ENCODE assay signal across 22 cellular contexts in genomic region chr5:80982093-80982492, GRCh38. TPM values are rescaled to one million over a fixed set of nuclear protein-coding genes. Genes with fewer than 3 reads are reported as not detected.
DNase-seq lines count a peak whose midpoint lies in the region; ATAC-seq, FAIRE-seq and TF ChIP-seq lines count a peak whose summit lies in the region.
"Had no signal": no experiment of that assay in that cellular context is flagged by ENCODE, and none has a peak within 500 bp of the region (broad histone marks: within the 10 kb centered on the region; RNA-seq: fewer than 3 reads in every experiment).

No MANE protein-coding gene starts in this region.

- H3K9me3 Mint-ChIP-seq in activated CD4-positive, alpha-beta T cell treated with anti-CD3 and anti-CD28 coated beads, Interleukin-2, amount 10 ng/mL, durations not matched to agents 24 days and 14 days: no peaks in the 10 kb centered on the region
- no peaks in the 10 kb centered on the region for H3K9me3 Mint-ChIP-seq in activated CD4-positive, alpha-beta T cell treated with anti-CD3 and anti-CD28 coated beads, Interleukin-2, amount 10 ng/mL, durations not matched to agents 7 days and 5 days
- H3K9me3 Mint-ChIP-seq in CD4-positive, CD25-positive, alpha-beta regulatory T cell: peaks cover 0 to 3% (median 0%) of the 10 kb centered on the region in 7 donors
- H3K9me3 Mint-ChIP-seq in WTC11: peaks cover 3% of the 10 kb centered on the region
- H3K9me3 Mint-ChIP-seq in naive thymus-derived CD8-positive, alpha-beta T cell: no peaks in the 10 kb centered on the region
- H3K9me3 Mint-ChIP-seq: IgD-negative memory B cell had no signal

- H3K9me3 ChIP-seq in CD4-positive, CD25-positive, alpha-beta regulatory T cell (ENCODE audit: control insufficient read depth in 2 of 2, low read length in 2 of 2): no peaks in the 10 kb centered on the region
- H3K9me3 ChIP-seq: BLaER1, Peyer's patch had no signal

- H3K36me3 ChIP-seq in CD4-positive, CD25-positive, alpha-beta regulatory T cell (ENCODE audit: control insufficient read depth, insufficient read depth, low read length): no peaks in the 10 kb centered on the region
- H3K36me3 ChIP-seq: BLaER1, Peyer's patch had no signal

- peaks cover 3% of the 10 kb centered on the region for H3K4me1 ChIP-seq in CD4-positive, CD25-positive, alpha-beta regulatory T cell (ENCODE audit: control insufficient read depth, insufficient read depth, low read length, poor library complexity, severe bottlenecking)
- H3K4me1 ChIP-seq: Peyer's patch had no signal

- peaks cover 4% of the 10 kb centered on the region for H3K36me3 Mint-ChIP-seq in activated CD4-positive, alpha-beta T cell treated with anti-CD3 and anti-CD28 coated beads, Interleukin-2, amount 10 ng/mL, durations not matched to agents 24 days and 14 days (ENCODE audit: low read depth)
- peaks cover 2% of the 10 kb centered on the region for H3K36me3 Mint-ChIP-seq in activated CD4-positive, alpha-beta T cell treated with anti-CD3 and anti-CD28 coated beads, Interleukin-2, amount 10 ng/mL, durations not matched to agents 7 days and 5 days (ENCODE audit: low read depth)
- no peaks in the 10 kb centered on the region for H3K36me3 Mint-ChIP-seq in CD4-positive, CD25-positive, alpha-beta regulatory T cell
- no peaks in the 10 kb centered on the region for H3K36me3 Mint-ChIP-seq in WTC11
- peaks cover 0 to 12% (median 6%) of the 10 kb centered on the region in 3 donors for H3K36me3 Mint-ChIP-seq in naive thymus-derived CD8-positive, alpha-beta T cell

- H3K27me3 ChIP-seq in CD4-positive, CD25-positive, alpha-beta regulatory T cell (ENCODE audit: control insufficient read depth, insufficient read depth, low read length): no peaks in the 10 kb centered on the region
- H3K27me3 ChIP-seq: BLaER1, Peyer's patch had no signal

- CTCF ChIA-PET in activated CD4-positive, alpha-beta T cell treated with anti-CD3 and anti-CD28 coated beads, Interleukin-2, amount 10 ng/mL, durations not matched to agents 7 days and 5 days (lab: Charles Lee): no interaction called here
- CTCF ChIA-PET in WTC11 (lab: Charles Lee): no interaction called here

- no peaks in the 10 kb centered on the region for H3K27me3 Mint-ChIP-seq in activated CD4-positive, alpha-beta T cell treated with anti-CD3 and anti-CD28 coated beads, Interleukin-2, amount 10 ng/mL, durations not matched to agents 24 days and 14 days
- no peaks in the 10 kb centered on the region for H3K27me3 Mint-ChIP-seq in activated CD4-positive, alpha-beta T cell treated with anti-CD3 and anti-CD28 coated beads, Interleukin-2, amount 10 ng/mL, durations not matched to agents 7 days and 5 days
- peaks cover 6% of the 10 kb centered on the region for H3K27me3 Mint-ChIP-seq in CD4-positive, CD25-positive, alpha-beta regulatory T cell
- H3K27me3 Mint-ChIP-seq in WTC11 (ENCODE audit: low read depth): no peaks in the 10 kb centered on the region
- H3K27me3 Mint-ChIP-seq in naive thymus-derived CD8-positive, alpha-beta T cell: no peaks in the 10 kb centered on the region
- H3K27me3 Mint-ChIP-seq: IgD-negative memory B cell had no signal

- H3K27ac ChIP-seq in CD4-positive, CD25-positive, alpha-beta regulatory T cell (ENCODE audit: insufficient read depth, low read length, poor library complexity, severe bottlenecking): no peak overlapping the region
- H3K27ac ChIP-seq: 22Rv1, BLaER1, Peyer's patch had no signal

- no peak for ATAC-seq in CD4-positive, CD25-positive, alpha-beta regulatory T cell (ENCODE audit: low read depth in 2 of 2)
- ATAC-seq in WTC11: no peak
- ATAC-seq in naive thymus-derived CD8-positive, alpha-beta T cell: no peak
- ATAC-seq in HG03565 (IDR thresholded peaks at IDR 0.05; ENCODE audit: unreplicated experiment): no peak

- H3K27ac Mint-ChIP-seq in activated CD4-positive, alpha-beta T cell treated with anti-CD3 and anti-CD28 coated beads, Interleukin-2, amount 10 ng/mL, durations not matched to agents 24 days and 14 days: peak overlapping the region; percentile 2
- no peak overlapping the region for H3K27ac Mint-ChIP-seq in activated CD4-positive, alpha-beta T cell treated with anti-CD3 and anti-CD28 coated beads, Interleukin-2, amount 10 ng/mL, durations not matched to agents 7 days and 5 days
- H3K27ac Mint-ChIP-seq in CD4-positive, CD25-positive, alpha-beta regulatory T cell: peak overlapping the region in 2 of 3 donors; percentile 4 to 60
- H3K27ac Mint-ChIP-seq in WTC11: peak overlapping the region; percentile 78; the same call in 1 of the 2 replicates
- peak overlapping the region in 6 of 10 donors; percentile 0 to 63 (median 26) for H3K27ac Mint-ChIP-seq in naive thymus-derived CD8-positive, alpha-beta T cell
- H3K27ac Mint-ChIP-seq: IgD-negative memory B cell had no signal

- intact Hi-C loops in activated CD4-positive, alpha-beta T cell treated with anti-CD3 and anti-CD28 coated beads, Interleukin-2, amount 10 ng/mL, durations not matched to agents 24 days and 14 days (cut with micrococcal nuclease): no loop called here

- FAIRE-seq in D721Med (lab: Jason Lieb, UNC): no peak
- FAIRE-seq: H54 had no signal

- peaks cover 20% of the 10 kb centered on the region for H3K4me1 Mint-ChIP-seq in activated CD4-positive, alpha-beta T cell treated with anti-CD3 and anti-CD28 coated beads, Interleukin-2, amount 10 ng/mL, durations not matched to agents 24 days and 14 days
- peaks cover 23% of the 10 kb centered on the region for H3K4me1 Mint-ChIP-seq in activated CD4-positive, alpha-beta T cell treated with anti-CD3 and anti-CD28 coated beads, Interleukin-2, amount 10 ng/mL, durations not matched to agents 7 days and 5 days
- H3K4me1 Mint-ChIP-seq in CD4-positive, CD25-positive, alpha-beta regulatory T cell: peaks cover 6 to 72% (median 26%) of the 10 kb centered on the region in 4 donors
- H3K4me1 Mint-ChIP-seq in WTC11: peaks cover 20% of the 10 kb centered on the region
- H3K4me1 Mint-ChIP-seq in naive thymus-derived CD8-positive, alpha-beta T cell: peaks cover 33 to 78% (median 69%) of the 10 kb centered on the region in 4 donors

- H3K4me3 Mint-ChIP-seq in activated CD4-positive, alpha-beta T cell treated with anti-CD3 and anti-CD28 coated beads, Interleukin-2, amount 10 ng/mL, durations not matched to agents 24 days and 14 days: peak overlapping the region; percentile 1
- no peak overlapping the region for H3K4me3 Mint-ChIP-seq in activated CD4-positive, alpha-beta T cell treated with anti-CD3 and anti-CD28 coated beads, Interleukin-2, amount 10 ng/mL, durations not matched to agents 7 days and 5 days
- H3K4me3 Mint-ChIP-seq in CD4-positive, CD25-positive, alpha-beta regulatory T cell: peak overlapping the region in 1 of 4 donors; percentile 51
- H3K4me3 Mint-ChIP-seq in WTC11: no peak overlapping the region
- peak overlapping the region in 1 of 10 donors; percentile 10 for H3K4me3 Mint-ChIP-seq in naive thymus-derived CD8-positive, alpha-beta T cell
- H3K4me3 Mint-ChIP-seq: IgD-negative memory B cell had no signal

- no peak for TF ChIP-seq CTCF in WTC11 (IDR thresholded peaks at IDR 0.05)
- TF ChIP-seq CTCF in D721Med (IDR thresholded peaks at IDR 0.05; ENCODE audit: insufficient read depth, missing control alignments): no peak

- no peak overlapping the region for H3K4me3 ChIP-seq in CD4-positive, CD25-positive, alpha-beta regulatory T cell (ENCODE audit: low read depth, low read length)
- H3K4me3 ChIP-seq: BLaER1, Peyer's patch had no signal

- POLR2A ChIA-PET in activated CD4-positive, alpha-beta T cell treated with anti-CD3 and anti-CD28 coated beads, Interleukin-2, amount 10 ng/mL, durations not matched to agents 7 days and 5 days (lab: Charles Lee): no interaction called here
- POLR2A ChIA-PET in WTC11 (lab: Charles Lee): no interaction called here
- POLR2A ChIA-PET in naive thymus-derived CD8-positive, alpha-beta T cell (lab: Charles Lee): no interaction called here

- no peak for DNase-seq in activated CD4-positive, alpha-beta T cell treated with anti-CD3 and anti-CD28 coated beads, Interleukin-2, amount 10 ng/mL, durations not matched to agents 24 days and 14 days
- DNase-seq in activated CD4-positive, alpha-beta T cell treated with anti-CD3 and anti-CD28 coated beads, Interleukin-2, amount 10 ng/mL, durations not matched to agents 7 days and 5 days: no peak
- DNase-seq in CD4-positive, CD25-positive, alpha-beta regulatory T cell: no peak
- DNase-seq in WTC11 (ENCODE audit: low spot score): no peak
- DNase-seq in naive thymus-derived CD8-positive, alpha-beta T cell: no peak
- no peak for DNase-seq in kidney tubule cell (ENCODE audit: low spot score)
- DNase-seq in D721Med (ENCODE audit: insufficient read length, low spot score): no peak
- DNase-seq: ACHN, DMS53, GF-D8, MV-4-11, NCI-H1105 treated with DMSO at 0.1 percent for 48 hours, NCI-H1694, NCI-H2081, NCI-H2171 treated with DMSO at 0.1 percent for 48 hours, NCI-H524 treated with DMSO at 0.1 percent for 48 hours, Peyer's patch had no signal

TF ChIP-seq in WTC11, 78 proteins besides CTCF, POLR2A, EP300 and RAD21:
- TF ChIP-seq ZNF317 (CRISPR knock-in tag; IDR thresholded peaks at IDR 0.05; ENCODE audit: borderline replicate concordance, low read depth): no peak
- no peak for TF ChIP-seq PRRX2 (CRISPR knock-in tag; IDR thresholded peaks at IDR 0.05)
TF ChIP-seq in WTC11: peak in this region for 0.

RNA-seq across cellular contexts. Expression of gene RASGRF2, which starts 21.9 kb away (rescaled TPM):
- 21.1 and 22.0 TPM in 2 replicates for total RNA-seq in activated CD4-positive, alpha-beta T cell treated with anti-CD3 and anti-CD28 coated beads, Interleukin-2, amount 10 ng/mL, durations not matched to agents 24 days and 14 days
- 1 to 10 TPM; 7.5 to 7.8 TPM for total RNA-seq in activated CD4-positive, alpha-beta T cell treated with anti-CD3 and anti-CD28 coated beads, Interleukin-2, amount 10 ng/mL, durations not matched to agents 7 days and 5 days
- total RNA-seq in CD4-positive, CD25-positive, alpha-beta regulatory T cell: 10.3 TPM
- 1 to 10 TPM; 3.9 to 9.8 (median 6.7) TPM for polyA plus RNA-seq in CD4-positive, CD25-positive, alpha-beta regulatory T cell
- 13.9 to 17.6 TPM (median 14.8 TPM) in 3 replicates for total RNA-seq in WTC11 (2021)
- 10 to 100 TPM; 35.2 to 35.9 TPM for total RNA-seq in naive thymus-derived CD8-positive, alpha-beta T cell
- 10 to 100 TPM in 2 of 3 donors, 1 to 10 TPM in 1; 8.3 to 21.7 (median 13.7) TPM for polyA plus RNA-seq in naive thymus-derived CD8-positive, alpha-beta T cell
